ENCODE assay signal across 1 cellular context in genomic region chr16:17005963-17006362, GRCh38.
DNase-seq lines count a peak whose midpoint lies in the region; ATAC-seq, FAIRE-seq and TF ChIP-seq lines count a peak whose summit lies in the region.
"Not testable (repeated sequence)": the region's sequence is repeated elsewhere in the genome, so short reads cannot be mapped to it uniquely, and the experiment has no call there.

No MANE protein-coding gene starts in this region.

- FAIRE-seq in K562 (lab: Jason Lieb, UNC): not testable (repeated sequence)

- not testable (repeated sequence) for H2AFZ ChIP-seq in K562 (ENCODE audit: low read depth, low read length)

- POLR2A ChIA-PET in K562 (lab: Yijun Ruan, JAX): interaction anchor here (0.6 kb wide), 1 partner anchor 23 kb away, joined by 3 read pairs; no protein-coding TSS in a partner anchor

- H3K79me2 ChIP-seq in K562 (ENCODE audit: control insufficient read depth, insufficient read depth, low read length): not testable (repeated sequence)

- TF ChIP-seq CTCF in K562 (IDR thresholded peaks at IDR 0.05 in 2 of 3, conservative IDR thresholded peaks at IDR 0.05 in 1 of 3; ENCODE audit: insufficient read depth in 2 of 3, low read depth in 1 of 3, low read length in 3 of 3): not testable (repeated sequence)

- not testable (repeated sequence) for H3K4me3 ChIP-seq in K562

- H3K27ac ChIP-seq in K562 (ENCODE audit: extremely low read depth, low read depth, low read length): not testable (repeated sequence)

- not testable (repeated sequence) for H3K4me1 ChIP-seq in K562 (replicated peaks in 1 of 2; ENCODE audit: control insufficient read depth in 2 of 2, insufficient read depth in 2 of 2, low read length in 2 of 2)

- H3K9ac ChIP-seq in K562 (ENCODE audit: insufficient read depth in 1 of 2, low read depth in 2 of 2, low read length in 2 of 2): not testable (repeated sequence)

- 0% methylated on average over 1 of the region's 1 CpG for WGBS in K562 (ENCODE audit: insufficient coverage, low coverage, missing lambda C conversion rate)

- TF ChIP-seq RAD21 in K562 (CRISPR knock-in tag; conservative IDR thresholded peaks at IDR 0.05 in 1 of 2, IDR thresholded peaks at IDR 0.05 in 1 of 2): 0 out of 4 replicates have a peak, but pooled peaks of 1 of the 2 experiments have one; percentile 10

- intact Hi-C loops in K562 (cut with micrococcal nuclease): not testable (repeated sequence)

- not testable (repeated sequence) for H3K9me1 ChIP-seq in K562 (ENCODE audit: control insufficient read depth, insufficient read depth, low read length)

- in situ Hi-C loops in K562 (cut with MboI): not testable (repeated sequence)

- not testable (repeated sequence) for BruUV-seq in K562 (replicated peaks; lab: Mats Ljungman, UMichigan)

- not testable (repeated sequence) for DNase-seq in K562 (ENCODE audit: extremely low read depth in 1 of 4, low spot score in 3 of 4)

- CTCF ChIA-PET in K562 (lab: Yijun Ruan, JAX; ENCODE audit: low intra/inter-chr PET ratio): not testable (repeated sequence)

- TF ChIP-seq EP300 in K562 (IDR thresholded peaks at IDR 0.05; ENCODE audit: low read length): not testable (repeated sequence)

- H3K4me2 ChIP-seq in K562 (ENCODE audit: insufficient read depth, low read length): not testable (repeated sequence)

- not testable (repeated sequence) for H3K36me3 ChIP-seq in K562 (ENCODE audit: control insufficient read depth, insufficient read depth, low read length)

- H3K27me3 ChIP-seq in K562 (ENCODE audit: control insufficient read depth in 2 of 2, insufficient read depth in 2 of 2, low read length in 2 of 2): not testable (repeated sequence)

- not testable (repeated sequence) for ATAC-seq in K562

- not testable (repeated sequence) for H3K9me3 ChIP-seq in K562 (replicated peaks; ENCODE audit: control insufficient read depth, insufficient read depth, low read depth, low read length)

- not testable (repeated sequence) for TF ChIP-seq POLR2A in K562 (conservative IDR thresholded peaks at IDR 0.05)

- H4K20me1 ChIP-seq in K562 (replicated peaks; ENCODE audit: control insufficient read depth, insufficient read depth, low read length): not testable (repeated sequence)

TF ChIP-seq in K562, 482 proteins besides CTCF, POLR2A, EP300 and RAD21:
- TF ChIP-seq FOXA3 (CRISPR knock-in tag; conservative IDR thresholded peaks at IDR 0.05 in 1 of 2, IDR thresholded peaks at IDR 0.05 in 1 of 2): peak in 1 of 2 experiments; percentile 79; a peak in 2 of 4 replicates
- peak; percentile 71; the same call in 1 of the 2 replicates for TF ChIP-seq SMARCE1 (IDR thresholded peaks at IDR 0.05)
- TF ChIP-seq SOX6 (IDR thresholded peaks at IDR 0.05): peak; percentile 93
- 0 out of 2 replicates have a peak, but pooled peaks have one; percentile 42 for TF ChIP-seq ARID1B (IDR thresholded peaks at IDR 0.05)
- TF ChIP-seq SPI1 (IDR thresholded peaks at IDR 0.05; ENCODE audit: borderline replicate concordance, low read depth, low read length): peak; percentile 55; the same call in 1 of the 2 replicates
- peak; percentile 30; the same call in 1 of the 2 replicates for TF ChIP-seq MTA1 (IDR thresholded peaks at IDR 0.05; ENCODE audit: borderline replicate concordance)
- TF ChIP-seq SMARCA4 (IDR thresholded peaks at IDR 0.05): peak; percentile 39; the same call in 1 of the 2 replicates
